Comparison of ENCODE assay signal across 24 cellular contexts in the genomic region with DNA sequence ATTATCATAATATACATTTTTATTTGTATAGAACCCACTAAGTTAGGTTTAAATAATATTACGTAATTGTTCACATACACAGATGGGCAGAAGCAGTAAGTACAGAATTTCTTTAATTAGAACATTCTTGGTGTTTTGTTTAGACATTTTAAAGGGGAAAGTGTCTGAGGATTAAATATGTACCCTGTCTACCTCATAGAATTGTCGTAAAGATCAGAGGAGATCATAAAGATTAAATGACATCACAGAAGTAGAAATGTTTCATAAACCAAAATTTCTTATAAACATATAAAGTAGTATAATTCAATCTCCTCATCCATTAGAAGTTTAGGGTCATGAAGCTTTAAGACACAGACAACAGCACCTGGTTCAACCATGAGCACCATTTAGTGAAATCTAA.
"Had no signal": no experiment of that assay in that cellular context is flagged by ENCODE, and none has a peak within 500 bp of the region (broad histone marks: within the 10 kb centered on the region; RNA-seq: fewer than 3 reads in every experiment).

No MANE protein-coding gene starts in this region.

- H3K27me3 ChIP-seq: MG63, SJSA1 had no signal

- H3K4me3 ChIP-seq: MG63, SJSA1, SK-N-MC had no signal

- H3K9me3 ChIP-seq: MG63, SJSA1 had no signal

- H3K27ac ChIP-seq: SJSA1, SK-N-MC had no signal

- H3K27me3 Mint-ChIP-seq: IgD-negative memory B cell had no signal

- ATAC-seq: HepG2 had no signal

- FAIRE-seq: HepG2, RCC 7860 had no signal

- DNase-seq: KBM-7, MG63, NCI-H1092, NCI-H1105 treated with DMSO at 0.1 percent for 48 hours, NCI-H1417 treated with DMSO at 0.1 percent for 48 hours, NCI-H146, NCI-H1694 treated with DMSO at 0.1 percent for 48 hours, NCI-H1930, NCI-H2081, NCI-H2107, NCI-H2227 treated with DMSO at 0.1 percent for 48 hours, NCI-H446, NCI-H510A, NCI-H524 treated with DMSO at 0.1 percent for 48 hours, NCI-H69, NCI-H774, Right ventricle myocardium superior, RPMI8226, SIG-M5 had no signal

- H3K36me3 ChIP-seq: MG63 had no signal

- H3K27ac Mint-ChIP-seq: IgD-negative memory B cell had no signal

- H3K4me3 Mint-ChIP-seq: IgD-negative memory B cell had no signal

- H3K9me3 Mint-ChIP-seq: IgD-negative memory B cell had no signal
